Comparison of ENCODE assay signal across 22 cellular contexts in the genomic region with DNA sequence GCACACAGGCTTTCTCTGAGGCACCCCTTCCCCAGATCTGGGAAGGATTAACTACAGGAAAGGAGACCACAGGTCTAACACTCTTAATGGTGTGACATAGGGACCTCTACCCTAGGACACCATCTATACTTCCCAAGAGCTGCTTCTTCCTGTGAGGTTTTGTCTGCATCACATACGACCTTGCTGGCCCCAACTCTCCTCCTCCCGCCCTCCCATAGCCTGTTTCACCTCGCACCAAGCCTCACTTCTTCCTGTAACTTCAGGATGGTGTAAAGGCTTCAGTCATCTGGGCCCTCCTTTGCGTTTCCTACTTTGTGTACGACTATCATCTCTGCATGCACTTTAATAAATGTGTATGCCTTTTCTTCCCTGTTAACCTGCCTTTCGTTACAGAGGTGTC.
DNase-seq lines count a peak whose midpoint lies in the region; ATAC-seq lines count a peak whose summit lies in the region.
"Had no signal": no experiment of that assay in that cellular context is flagged by ENCODE, and none has a peak within 500 bp of the region (broad histone marks: within the 10 kb centered on the region; RNA-seq: fewer than 3 reads in every experiment).

No MANE protein-coding gene starts in this region.

- peaks cover 6% of the 10 kb centered on the region for H3K4me1 Mint-ChIP-seq in activated naive CD8-positive, alpha-beta T cell treated with anti-CD3 and anti-CD28 coated beads, Interleukin-2, amount 10 ng/mL, durations not matched to agents 7 days and 5 days
- H3K4me1 Mint-ChIP-seq in activated naive CD8-positive, alpha-beta T cell treated with anti-CD3 and anti-CD28 coated beads, Interleukin-2, amount 50 U/mL, for 24 hours, result no peaks in the 10 kb centered on the region
- H3K4me1 Mint-ChIP-seq in stimulated activated effector memory CD8-positive, alpha-beta T cell treated with anti-CD3 and anti-CD28 coated beads, Interleukin-12 subunit alpha, Interleukin-12 subunit beta, amount 100 ng/mL, for 72 hours, result peaks cover 31% of the 10 kb centered on the region

- H3K27ac ChIP-seq in cingulate gyrus (ENCODE audit: low read depth, low read length), result peak overlapping the region; percentile 26
- H3K27ac ChIP-seq: HL-60 had no signal

- DNase-seq in activated naive CD8-positive, alpha-beta T cell treated with anti-CD3 and anti-CD28 coated beads, Interleukin-2, amount 10 ng/mL, durations not matched to agents 7 days and 5 days, result no peak
- DNase-seq in activated naive CD8-positive, alpha-beta T cell treated with anti-CD3 and anti-CD28 coated beads, Interleukin-2, amount 50 U/mL, for 24 hours, result no peak
- no peak for DNase-seq in stimulated activated effector memory CD8-positive, alpha-beta T cell treated with anti-CD3 and anti-CD28 coated beads, Interleukin-12 subunit alpha, Interleukin-12 subunit beta, amount 100 ng/mL, for 72 hours (ENCODE audit: low spot score in 2 of 2)
- DNase-seq in cerebellar cortex (ENCODE audit: low spot score), result no peak
- no peak for DNase-seq in activated CD8-positive, alpha-beta memory T cell treated with anti-CD3 and anti-CD28 coated beads for 24 hours
- DNase-seq: ACHN; BE2C; C1 segment of cervical spinal cord; CD4-positive, CD25-positive, alpha-beta regulatory T cell; CD8-positive, alpha-beta memory T cell; COR-L47; DMS 273 treated with DMSO at 0.1 percent for 48 hours; DMS53; DND-41; EL; GOT3; H7; HFFc6 had no signal

- no peaks in the 10 kb centered on the region for H3K36me3 Mint-ChIP-seq in activated naive CD8-positive, alpha-beta T cell treated with anti-CD3 and anti-CD28 coated beads, Interleukin-2, amount 10 ng/mL, durations not matched to agents 7 days and 5 days
- H3K36me3 Mint-ChIP-seq in activated naive CD8-positive, alpha-beta T cell treated with anti-CD3 and anti-CD28 coated beads, Interleukin-2, amount 50 U/mL, for 24 hours (ENCODE audit: low read depth), result no peaks in the 10 kb centered on the region
- no peaks in the 10 kb centered on the region for H3K36me3 Mint-ChIP-seq in stimulated activated effector memory CD8-positive, alpha-beta T cell treated with anti-CD3 and anti-CD28 coated beads, Interleukin-12 subunit alpha, Interleukin-12 subunit beta, amount 100 ng/mL, for 72 hours
- H3K36me3 Mint-ChIP-seq: CD4-positive, CD25-positive, alpha-beta regulatory T cell had no signal

- peaks cover 12% of the 10 kb centered on the region for H3K27me3 Mint-ChIP-seq in activated naive CD8-positive, alpha-beta T cell treated with anti-CD3 and anti-CD28 coated beads, Interleukin-2, amount 10 ng/mL, durations not matched to agents 7 days and 5 days
- H3K27me3 Mint-ChIP-seq in activated naive CD8-positive, alpha-beta T cell treated with anti-CD3 and anti-CD28 coated beads, Interleukin-2, amount 50 U/mL, for 24 hours, result peaks cover 5% of the 10 kb centered on the region
- H3K27me3 Mint-ChIP-seq: CD4-positive, CD25-positive, alpha-beta regulatory T cell had no signal

- peaks cover 7% of the 10 kb centered on the region for H3K9me3 Mint-ChIP-seq in activated naive CD8-positive, alpha-beta T cell treated with anti-CD3 and anti-CD28 coated beads, Interleukin-2, amount 10 ng/mL, durations not matched to agents 7 days and 5 days
- H3K9me3 Mint-ChIP-seq in activated naive CD8-positive, alpha-beta T cell treated with anti-CD3 and anti-CD28 coated beads, Interleukin-2, amount 50 U/mL, for 24 hours, result no peaks in the 10 kb centered on the region
- no peaks in the 10 kb centered on the region for H3K9me3 Mint-ChIP-seq in stimulated activated effector memory CD8-positive, alpha-beta T cell treated with anti-CD3 and anti-CD28 coated beads, Interleukin-12 subunit alpha, Interleukin-12 subunit beta, amount 100 ng/mL, for 72 hours
- H3K9me3 Mint-ChIP-seq: CD8-positive, alpha-beta memory T cell had no signal

- POLR2A ChIA-PET in activated naive CD8-positive, alpha-beta T cell treated with anti-CD3 and anti-CD28 coated beads, Interleukin-2, amount 10 ng/mL, durations not matched to agents 7 days and 5 days (lab: Charles Lee), result no interaction called here

- ATAC-seq in activated naive CD8-positive, alpha-beta T cell treated with anti-CD3 and anti-CD28 coated beads, Interleukin-2, amount 10 ng/mL, durations not matched to agents 7 days and 5 days (ENCODE audit: low read depth), result peak; percentile 70
- no peak for ATAC-seq in activated naive CD8-positive, alpha-beta T cell treated with anti-CD3 and anti-CD28 coated beads, Interleukin-2, amount 50 U/mL, for 24 hours
- ATAC-seq in stimulated activated effector memory CD8-positive, alpha-beta T cell treated with anti-CD3 and anti-CD28 coated beads, Interleukin-12 subunit alpha, Interleukin-12 subunit beta, amount 100 ng/mL, for 72 hours, result peak; percentile 43
- ATAC-seq: GM12878, HCT116 had no signal

- no peak overlapping the region for H3K4me3 Mint-ChIP-seq in activated naive CD8-positive, alpha-beta T cell treated with anti-CD3 and anti-CD28 coated beads, Interleukin-2, amount 10 ng/mL, durations not matched to agents 7 days and 5 days
- H3K4me3 Mint-ChIP-seq in activated naive CD8-positive, alpha-beta T cell treated with anti-CD3 and anti-CD28 coated beads, Interleukin-2, amount 50 U/mL, for 24 hours, result no peak overlapping the region
- no peak overlapping the region for H3K4me3 Mint-ChIP-seq in stimulated activated effector memory CD8-positive, alpha-beta T cell treated with anti-CD3 and anti-CD28 coated beads, Interleukin-12 subunit alpha, Interleukin-12 subunit beta, amount 100 ng/mL, for 72 hours
- H3K4me3 Mint-ChIP-seq: CD4-positive, CD25-positive, alpha-beta regulatory T cell; CD8-positive, alpha-beta memory T cell; HFFc6 had no signal

- no peak overlapping the region for H3K27ac Mint-ChIP-seq in activated naive CD8-positive, alpha-beta T cell treated with anti-CD3 and anti-CD28 coated beads, Interleukin-2, amount 10 ng/mL, durations not matched to agents 7 days and 5 days
- H3K27ac Mint-ChIP-seq in activated naive CD8-positive, alpha-beta T cell treated with anti-CD3 and anti-CD28 coated beads, Interleukin-2, amount 50 U/mL, for 24 hours, result no peak overlapping the region
- H3K27ac Mint-ChIP-seq in stimulated activated effector memory CD8-positive, alpha-beta T cell treated with anti-CD3 and anti-CD28 coated beads, Interleukin-12 subunit alpha, Interleukin-12 subunit beta, amount 100 ng/mL, for 72 hours, result no peak overlapping the region
- H3K27ac Mint-ChIP-seq: HFFc6 had no signal
